In the genomic region with DNA sequence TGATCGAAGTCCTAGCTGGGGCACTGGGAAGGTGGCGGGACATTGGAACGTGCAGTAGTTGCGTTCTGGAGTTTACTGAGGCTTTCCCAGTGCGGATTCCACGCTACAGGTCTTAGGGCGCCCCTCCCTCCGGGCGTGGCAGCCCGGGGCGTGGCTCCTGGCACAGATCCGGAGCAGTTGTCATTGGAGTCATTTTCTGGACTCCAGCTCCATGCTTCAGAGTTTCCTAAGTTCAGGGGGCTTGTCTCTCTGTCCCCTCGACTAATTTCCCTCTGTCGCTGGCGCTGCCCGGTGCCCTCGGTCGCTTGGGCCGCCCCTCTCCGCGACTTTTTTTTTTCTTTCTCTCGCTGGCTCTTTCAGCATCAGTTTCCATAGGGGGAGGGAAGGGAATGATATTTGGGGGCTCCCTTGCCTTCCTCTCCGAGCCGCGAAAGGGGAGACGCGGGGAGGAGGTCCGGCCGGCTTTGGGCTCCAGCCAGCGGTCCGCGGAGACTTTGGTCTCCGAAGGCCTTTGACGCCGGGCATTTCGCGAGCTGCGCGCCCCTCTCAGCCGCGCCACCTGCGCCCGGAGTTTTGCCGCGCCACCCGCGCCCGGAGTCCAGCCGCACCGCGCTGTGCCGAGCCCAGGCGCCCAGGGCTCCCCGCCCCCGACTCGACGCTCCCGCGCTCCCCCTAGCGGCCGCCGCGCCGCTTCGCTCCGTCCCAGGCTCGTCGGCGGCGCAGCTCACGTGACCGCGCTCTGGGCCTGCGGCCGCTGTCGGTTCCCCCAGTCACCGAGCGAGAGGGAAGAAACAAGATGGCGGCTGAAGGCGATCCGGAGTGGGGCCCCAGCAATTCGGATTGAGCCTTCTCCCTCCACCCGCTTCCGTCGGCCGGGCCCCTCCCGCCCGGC, we compare ENCODE assay signal across 8 cellular contexts. TPM values are rescaled to one million over a fixed set of nuclear protein-coding genes. Genes with fewer than 3 reads are reported as not detected.
DNase-seq lines count a peak whose midpoint lies in the region; ATAC-seq and TF ChIP-seq lines count a peak whose summit lies in the region.

TSS of gene BPTF (plus strand) at position 769 of the 892 bp plus-strand sequence. CDS start 222 bp downstream, outside the sequence.

- intact Hi-C loops in right cardiac atrium (cut with DNase I), result no loop called here
- intact Hi-C loops in aorta (cut with DNase I), result loop anchor here in 1 of 2 donors (5.0 kb wide), 1 partner anchor 108 kb away; the partner anchor contains the start of gene NOL11

- no peaks in the 10 kb centered on the region for H3K27me3 ChIP-seq in right cardiac atrium (ENCODE audit: control insufficient read depth, insufficient read depth)
- H3K27me3 ChIP-seq in rectal smooth muscle tissue (ENCODE audit: control insufficient read depth, insufficient read depth, low read length), result no peaks in the 10 kb centered on the region
- H3K27me3 ChIP-seq in aorta (ENCODE audit: control insufficient read depth in 1 of 2, insufficient read depth in 2 of 2, low read length in 1 of 2), result no peaks in the 10 kb centered on the region

- H3K27ac Mint-ChIP-seq in T-helper 17 cell, result peak within 1 kb of the TSS; percentile 92

- peak within 1 kb of the TSS; percentile 39 for H3K9ac ChIP-seq in rectal smooth muscle tissue (ENCODE audit: low read length)

- TF ChIP-seq POLR2A in GM15510 (IDR thresholded peaks at IDR 0.05; ENCODE audit: borderline replicate concordance, extremely low read depth, insufficient read length), result peak; percentile 77

- H3K36me3 Mint-ChIP-seq in T-helper 17 cell (ENCODE audit: low read depth), result peaks cover 2% of the 10 kb centered on the region

- H3K4me1 ChIP-seq in right cardiac atrium (ENCODE audit: control insufficient read depth, insufficient read depth, low read length), result peaks cover 2% of the 10 kb centered on the region
- H3K4me1 ChIP-seq in rectal smooth muscle tissue (ENCODE audit: control insufficient read depth, insufficient read depth, low read length), result peaks cover 9% of the 10 kb centered on the region
- H3K4me1 ChIP-seq in aorta (ENCODE audit: control insufficient read depth in 1 of 2, insufficient read depth in 2 of 2, low read length in 2 of 2), result peaks cover 0 to 3% of the 10 kb centered on the region in 2 donors

- H3K27ac ChIP-seq in angular gyrus (ENCODE audit: low read depth, low read length), result peak within 1 kb of the TSS; percentile 84
- H3K27ac ChIP-seq in right cardiac atrium (ENCODE audit: low read length), result peak within 1 kb of the TSS; percentile 87
- peak within 1 kb of the TSS; percentile 55 for H3K27ac ChIP-seq in rectal smooth muscle tissue (ENCODE audit: low read depth, low read length)
- peak within 1 kb of the TSS; percentile 69 to 72 for H3K27ac ChIP-seq in aorta (ENCODE audit: low read depth in 1 of 2, low read length in 2 of 2)

- WGBS in right cardiac atrium, result under 1% methylated on average over 88 of the region's 88 CpGs
- 1% methylated on average over 49 to 88 of the region's 88 CpGs for WGBS in aorta, 2 donors

- ATAC-seq in HG02884 (IDR thresholded peaks at IDR 0.05; ENCODE audit: unreplicated experiment), result peak; percentile 78
- ATAC-seq in T-helper 17 cell, result peak; percentile 89
- peak; percentile 98 to 99 for ATAC-seq in right cardiac atrium
- peak; percentile 98 for ATAC-seq in aorta (ENCODE audit: low FRiP score)

- H3K4me3 ChIP-seq in right cardiac atrium (ENCODE audit: low read length) (peak within 1 kb of the TSS; percentile 98), rectal smooth muscle tissue (ENCODE audit: low read length) (peak within 1 kb of the TSS; percentile 85), aorta (ENCODE audit: low read length in 2 of 2) (peak within 1 kb of the TSS; percentile 49 to 82)

- no peaks in the 10 kb centered on the region for H3K9me3 ChIP-seq in T-helper 17 cell (ENCODE audit: control insufficient read depth, low read length, poor library complexity, severe bottlenecking)
- H3K9me3 ChIP-seq in right cardiac atrium (ENCODE audit: control insufficient read depth, low read length), result no peaks in the 10 kb centered on the region
- no peaks in the 10 kb centered on the region for H3K9me3 ChIP-seq in aorta (ENCODE audit: control insufficient read depth, low read length)

- H3K36me3 ChIP-seq in rectal smooth muscle tissue (ENCODE audit: control insufficient read depth, insufficient read depth, low read length), result no peaks in the 10 kb centered on the region
- no peaks in the 10 kb centered on the region for H3K36me3 ChIP-seq in aorta (ENCODE audit: control insufficient read depth in 1 of 2, insufficient read depth in 2 of 2, low read length in 1 of 2)

- peaks cover 12% of the 10 kb centered on the region for H3K4me1 Mint-ChIP-seq in T-helper 17 cell

- no peaks in the 10 kb centered on the region for H3K27me3 Mint-ChIP-seq in T-helper 17 cell

- peak within 1 kb of the TSS; percentile 98 for H3K4me3 Mint-ChIP-seq in T-helper 17 cell

- peak; percentile 84 for DNase-seq in NCI-H146 treated with DMSO at 0.1 percent for 48 hours (lab: John Stamatoyannopoulos, UW; ENCODE audit: unreplicated experiment)
- peak; percentile 87 to 92 (median 90) for DNase-seq in T-helper 17 cell
- peak; percentile 92 to 97 (median 97) for DNase-seq in right cardiac atrium
- peak; percentile 95 to 98 for DNase-seq in aorta

RNA-seq across cellular contexts. Expression of gene BPTF, which starts in this region (rescaled TPM):
- total RNA-seq in T-helper 17 cell (100 to 1,000 TPM; 138 to 145 TPM), right cardiac atrium (100 to 1,000 TPM in 2 of 4 donors, 10 to 100 TPM in 2; 94.4 to 106 (median 98.0) TPM), aorta (100 to 1,000 TPM in 1 of 2 donors, 10 to 100 TPM in 1; 82.3 to 121 TPM)
- polyA plus RNA-seq in right cardiac atrium (19.5 TPM), aorta (10 to 100 TPM; 17.8 to 26.0 TPM)

Comparison
In these comparisons a context has a peak if more than half of its experiments do, and no peak if none do; other contexts are left out.
1. Peak in every context shown above with its lines: DNase-seq, ATAC-seq, H3K4me3 ChIP-seq and H3K27ac ChIP-seq.